In the genomic region with DNA sequence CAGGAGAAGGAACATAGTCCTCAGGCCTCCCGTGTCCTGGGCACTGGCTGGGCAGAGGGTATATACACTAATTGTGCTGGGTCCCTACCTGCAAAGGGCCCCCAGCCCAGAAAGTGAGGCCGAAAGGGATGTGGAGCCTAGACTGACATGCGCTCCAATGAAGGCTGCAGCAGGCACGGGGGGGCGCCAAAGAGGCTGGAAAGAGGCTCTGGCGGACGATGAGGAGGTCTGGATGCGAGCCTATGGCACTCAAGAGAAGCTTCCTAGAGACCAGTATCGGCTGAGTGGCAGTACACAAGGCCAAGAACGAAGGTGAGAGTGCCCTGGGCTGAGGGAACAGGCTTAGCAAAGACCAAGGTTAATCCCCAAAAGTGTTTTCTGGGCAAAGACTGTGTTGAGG, we compare ENCODE assay signal across 1 cellular context.
TF ChIP-seq lines count a peak whose summit lies in the region.

No MANE protein-coding gene starts in this region.

TF ChIP-seq in SK-N-SH, 30 proteins besides CTCF, POLR2A, EP300 and RAD21 (continued from another document):
- TF ChIP-seq, protein P1, sequence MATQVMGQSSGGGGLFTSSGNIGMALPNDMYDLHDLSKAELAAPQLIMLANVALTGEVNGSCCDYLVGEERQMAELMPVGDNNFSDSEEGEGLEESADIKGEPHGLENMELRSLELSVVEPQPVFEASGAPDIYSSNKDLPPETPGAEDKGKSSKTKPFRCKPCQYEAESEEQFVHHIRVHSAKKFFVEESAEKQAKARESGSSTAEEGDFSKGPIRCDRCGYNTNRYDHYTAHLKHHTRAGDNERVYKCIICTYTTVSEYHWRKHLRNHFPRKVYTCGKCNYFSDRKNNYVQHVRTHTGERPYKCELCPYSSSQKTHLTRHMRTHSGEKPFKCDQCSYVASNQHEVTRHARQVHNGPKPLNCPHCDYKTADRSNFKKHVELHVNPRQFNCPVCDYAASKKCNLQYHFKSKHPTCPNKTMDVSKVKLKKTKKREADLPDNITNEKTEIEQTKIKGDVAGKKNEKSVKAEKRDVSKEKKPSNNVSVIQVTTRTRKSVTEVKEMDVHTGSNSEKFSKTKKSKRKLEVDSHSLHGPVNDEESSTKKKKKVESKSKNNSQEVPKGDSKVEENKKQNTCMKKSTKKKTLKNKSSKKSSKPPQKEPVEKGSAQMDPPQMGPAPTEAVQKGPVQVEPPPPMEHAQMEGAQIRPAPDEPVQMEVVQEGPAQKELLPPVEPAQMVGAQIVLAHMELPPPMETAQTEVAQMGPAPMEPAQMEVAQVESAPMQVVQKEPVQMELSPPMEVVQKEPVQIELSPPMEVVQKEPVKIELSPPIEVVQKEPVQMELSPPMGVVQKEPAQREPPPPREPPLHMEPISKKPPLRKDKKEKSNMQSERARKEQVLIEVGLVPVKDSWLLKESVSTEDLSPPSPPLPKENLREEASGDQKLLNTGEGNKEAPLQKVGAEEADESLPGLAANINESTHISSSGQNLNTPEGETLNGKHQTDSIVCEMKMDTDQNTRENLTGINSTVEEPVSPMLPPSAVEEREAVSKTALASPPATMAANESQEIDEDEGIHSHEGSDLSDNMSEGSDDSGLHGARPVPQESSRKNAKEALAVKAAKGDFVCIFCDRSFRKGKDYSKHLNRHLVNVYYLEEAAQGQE (IDR thresholded peaks at IDR 0.05; ENCODE audit: low read depth, low read length) = no peak
- TF ChIP-seq POLR2AphosphoS5 (IDR thresholded peaks at IDR 0.05; ENCODE audit: low read depth, low read length) (no peak), MAX (IDR thresholded peaks at IDR 0.05; ENCODE audit: low read depth) (no peak), JUND (IDR thresholded peaks at IDR 0.05) (no peak)
- TF ChIP-seq, protein P2, sequence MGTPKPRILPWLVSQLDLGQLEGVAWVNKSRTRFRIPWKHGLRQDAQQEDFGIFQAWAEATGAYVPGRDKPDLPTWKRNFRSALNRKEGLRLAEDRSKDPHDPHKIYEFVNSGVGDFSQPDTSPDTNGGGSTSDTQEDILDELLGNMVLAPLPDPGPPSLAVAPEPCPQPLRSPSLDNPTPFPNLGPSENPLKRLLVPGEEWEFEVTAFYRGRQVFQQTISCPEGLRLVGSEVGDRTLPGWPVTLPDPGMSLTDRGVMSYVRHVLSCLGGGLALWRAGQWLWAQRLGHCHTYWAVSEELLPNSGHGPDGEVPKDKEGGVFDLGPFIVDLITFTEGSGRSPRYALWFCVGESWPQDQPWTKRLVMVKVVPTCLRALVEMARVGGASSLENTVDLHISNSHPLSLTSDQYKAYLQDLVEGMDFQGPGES (IDR thresholded peaks at IDR 0.05; ENCODE audit: low read depth, low read length) = no peak
